ENCODE assay signal across 26 cellular contexts in the genomic region with DNA sequence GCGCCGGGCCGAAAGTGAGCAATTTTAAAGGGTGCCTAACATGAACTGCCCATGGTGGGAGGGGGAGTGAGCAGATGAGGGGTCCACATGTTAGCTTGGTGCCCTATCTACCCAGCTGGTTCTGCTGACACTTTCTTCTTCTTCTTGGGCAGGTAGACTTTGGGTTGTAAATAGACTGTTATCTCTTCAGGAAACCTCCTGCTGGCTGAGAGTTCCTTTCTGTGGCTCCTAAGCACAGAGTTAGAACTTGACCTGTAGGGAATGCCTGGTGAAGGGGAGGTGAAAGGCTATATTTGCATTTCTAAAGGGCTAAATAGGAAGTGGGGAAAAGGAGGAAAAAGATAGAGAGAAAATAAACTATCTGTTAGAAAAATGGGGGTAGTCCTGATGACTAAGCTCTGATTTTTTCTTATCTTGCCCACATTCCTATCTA.
DNase-seq lines count a peak whose midpoint lies in the region; ATAC-seq, FAIRE-seq and TF ChIP-seq lines count a peak whose summit lies in the region.
"Had no signal": no experiment of that assay in that cellular context is flagged by ENCODE, and none has a peak within 500 bp of the region (broad histone marks: within the 10 kb centered on the region; RNA-seq: fewer than 3 reads in every experiment).

No MANE protein-coding gene starts in this region.

- H3K9me3 ChIP-seq in IMR-90 (ENCODE audit: control insufficient read depth, insufficient read depth, low read length) (no peaks in the 10 kb centered on the region), endothelial cell of umbilical vein (replicated peaks; ENCODE audit: control insufficient read depth, insufficient read depth, low read length) (no peaks in the 10 kb centered on the region), pancreas (no peaks in the 10 kb centered on the region)
- H3K9me3 ChIP-seq: breast epithelium, esophagus squamous epithelium, spleen, thoracic aorta, vagina had no signal

- H4K8ac ChIP-seq in IMR-90 (ENCODE audit: low read depth in 2 of 2, low read length in 2 of 2), result no peak overlapping the region
- H4K8ac ChIP-seq in mesendoderm (ENCODE audit: low read depth, low read length), result no peak overlapping the region

- intact Hi-C loops in IMR-90 (cut with micrococcal nuclease) (no loop called here), endothelial cell of umbilical vein (cut with micrococcal nuclease) (no loop called here), pancreas (cut with DNase I) (no loop called here), Right ventricle myocardium superior (cut with DNase I) (no loop called here)

- in situ Hi-C loops in IMR-90 (cut with MboI; ENCODE audit: low sequenced_read_pairs), result no loop called here

- H2AK5ac ChIP-seq in IMR-90 (ENCODE audit: low read depth, low read length), result no peak overlapping the region
- no peak overlapping the region for H2AK5ac ChIP-seq in mesendoderm (ENCODE audit: low read length)

- H3K14ac ChIP-seq in IMR-90 (replicated peaks; ENCODE audit: low read depth, low read length), result no peak overlapping the region

- TF ChIP-seq POLR2A in IMR-90 (IDR thresholded peaks at IDR 0.05; ENCODE audit: low read depth, low read length) (no peak), endothelial cell of umbilical vein (IDR thresholded peaks at IDR 0.05; ENCODE audit: low read depth, low read length) (no peak)

- POLR2A ChIA-PET in IMR-90 (lab: Charles Lee; ENCODE audit: unreplicated experiment), result interaction anchor here (0.7 kb wide), 1 partner anchor 505 kb away, joined by 3 read pairs; no protein-coding TSS in a partner anchor
- POLR2A ChIA-PET in endothelial cell of umbilical vein (lab: Charles Lee), result no interaction called here

- TF ChIP-seq CTCF in IMR-90 (conservative IDR thresholded peaks at IDR 0.05; ENCODE audit: low read depth, low read length) (no peak), endothelial cell of umbilical vein (IDR thresholded peaks at IDR 0.05; ENCODE audit: extremely low read depth in 1 of 2, insufficient read depth in 1 of 2, low read depth in 1 of 2, low read length in 2 of 2) (no peak), pancreas (IDR thresholded peaks at IDR 0.05) (no peak)

- no peak overlapping the region for H4K91ac ChIP-seq in IMR-90 (ENCODE audit: insufficient read depth, low read depth, low read length)

- peaks cover 3% of the 10 kb centered on the region; the same call in 1 of the 2 replicates for H3K9me1 ChIP-seq in IMR-90 (ENCODE audit: insufficient read depth, low read length)
- no peaks in the 10 kb centered on the region for H3K9me1 ChIP-seq in endothelial cell of umbilical vein (replicated peaks; ENCODE audit: control insufficient read depth, extremely low read depth, insufficient read depth, low read length)

- H3K18ac ChIP-seq in IMR-90 (ENCODE audit: low read depth, low read length), result no peak overlapping the region
- no peak overlapping the region for H3K18ac ChIP-seq in mesendoderm (ENCODE audit: low read length)

- no CpG with 5 or more reads among the region's 3 CpGs for WGBS in IMR-90 (ENCODE audit: extremely low coverage in 2 of 2, insufficient read length in 1 of 2), 2 experiments
- WGBS in mesendoderm (ENCODE audit: extremely low coverage, insufficient coverage, low lambda C conversion rate), result no CpG with 5 or more reads among the region's 3 CpGs
- 83 to 85% methylated on average over 3 of the region's 3 CpGs for WGBS in pancreas, 2 donors

- CTCF ChIA-PET in IMR-90 (lab: Yijun Ruan, JAX) (no interaction called here), endothelial cell of umbilical vein (lab: Charles Lee) (interaction anchor here (1.2 to 2.2 kb wide), 3 partner anchors 12 to 73 kb away, joined by 3 to 5 read pairs (median 4); no protein-coding TSS in a partner anchor)

- no peak overlapping the region for H3K4me3 ChIP-seq in IMR-90 (ENCODE audit: insufficient read depth, low read depth, low read length)
- no peak overlapping the region for H3K4me3 ChIP-seq in endothelial cell of umbilical vein (replicated peaks in 1 of 3; ENCODE audit: insufficient read depth in 1 of 3, low read depth in 1 of 3, low read length in 3 of 3)
- H3K4me3 ChIP-seq in mesendoderm (ENCODE audit: low read length), result no peak overlapping the region
- H3K4me3 ChIP-seq in pancreas, result no peak overlapping the region
- H3K4me3 ChIP-seq: breast epithelium, esophagus squamous epithelium, spleen, thoracic aorta, vagina had no signal

- H3K56ac ChIP-seq in IMR-90 (ENCODE audit: extremely low read depth, insufficient read depth, low read length) (no peak overlapping the region), mesendoderm (ENCODE audit: low read length) (peak overlapping the region; percentile 22)

- no peaks in the 10 kb centered on the region for H3K27me3 ChIP-seq in IMR-90 (ENCODE audit: control insufficient read depth, insufficient read depth, low read length)
- H3K27me3 ChIP-seq in endothelial cell of umbilical vein (ENCODE audit: control insufficient read depth in 2 of 2, insufficient read depth in 2 of 2, low read length in 2 of 2), result no peaks in the 10 kb centered on the region
- no peaks in the 10 kb centered on the region for H3K27me3 ChIP-seq in mesendoderm (ENCODE audit: insufficient read depth, low read length, poor library complexity)
- no peaks in the 10 kb centered on the region for H3K27me3 ChIP-seq in pancreas
- H3K27me3 ChIP-seq: breast epithelium, esophagus squamous epithelium, vagina had no signal

- H3K36me3 ChIP-seq in IMR-90 (ENCODE audit: control insufficient read depth, insufficient read depth, low read length) (no peaks in the 10 kb centered on the region), endothelial cell of umbilical vein (ENCODE audit: control insufficient read depth in 2 of 2, extremely low read depth in 1 of 2, insufficient read depth in 2 of 2, low read length in 2 of 2) (no peaks in the 10 kb centered on the region), mesendoderm (ENCODE audit: control insufficient read depth, insufficient read depth, low read length) (no peaks in the 10 kb centered on the region), pancreas (no peaks in the 10 kb centered on the region)
- H3K36me3 ChIP-seq: breast epithelium, esophagus squamous epithelium, spleen, thoracic aorta, vagina had no signal

- H2BK120ac ChIP-seq in IMR-90 (ENCODE audit: low read depth, low read length) (no peak overlapping the region), mesendoderm (ENCODE audit: low read depth, low read length) (no peak overlapping the region)

- BruUV-seq in IMR-90 (replicated peaks; lab: Mats Ljungman, UMichigan) (no TSS peak), endothelial cell of umbilical vein (replicated peaks; lab: Mats Ljungman, UMichigan) (no TSS peak)

- H3K79me2 ChIP-seq in endothelial cell of umbilical vein (ENCODE audit: control insufficient read depth, insufficient read depth, low read length) (no peaks in the 10 kb centered on the region), mesendoderm (ENCODE audit: control insufficient read depth, insufficient read depth, low read length) (no peaks in the 10 kb centered on the region)

- no peak for FAIRE-seq in endothelial cell of umbilical vein (lab: Jason Lieb, UNC)
- no peak for FAIRE-seq in pancreas (lab: Jason Lieb, UNC)
- FAIRE-seq: colon, frontal cortex had no signal

- ATAC-seq in IMR-90 (ENCODE audit: low read depth) (peak; percentile 24; the same call in 1 of the 2 replicates), pancreas (no peak), GM18861 (IDR thresholded peaks at IDR 0.05; ENCODE audit: unreplicated experiment) (no peak), Right ventricle myocardium superior (ENCODE audit: poor library complexity) (no peak)
- ATAC-seq: activated T-cell treated with anti-CD3 and anti-CD28 coated beads, Interleukin-2, amount 50 U/mL, for 4 hours; effector memory CD8-positive, alpha-beta T cell; stimulated activated effector memory CD8-positive, alpha-beta T cell treated with anti-CD3 and anti-CD28 coated beads, Interleukin-12 subunit alpha, Interleukin-12 subunit beta, amount 100 ng/mL, for 72 hours had no signal

- H4K5ac ChIP-seq in IMR-90 (ENCODE audit: low read depth, low read length), result no peak overlapping the region
- no peak overlapping the region for H4K5ac ChIP-seq in mesendoderm (ENCODE audit: low read length)

- H3K79me1 ChIP-seq in IMR-90 (ENCODE audit: low read depth in 1 of 2, low read length in 2 of 2), result no peaks in the 10 kb centered on the region
- H3K79me1 ChIP-seq in mesendoderm (ENCODE audit: low read length), result no peaks in the 10 kb centered on the region

- H3K4me1 ChIP-seq in IMR-90 (ENCODE audit: control insufficient read depth, insufficient read depth, low read length) (no peaks in the 10 kb centered on the region), endothelial cell of umbilical vein (ENCODE audit: control insufficient read depth, extremely low read depth, insufficient read depth, low read length) (no peaks in the 10 kb centered on the region), mesendoderm (ENCODE audit: control insufficient read depth, low read depth, low read length) (peaks cover 2% of the 10 kb centered on the region), pancreas (no peaks in the 10 kb centered on the region)
- H3K4me1 ChIP-seq: breast epithelium, esophagus squamous epithelium, spleen, vagina had no signal

- no peak overlapping the region for H2BK5ac ChIP-seq in IMR-90 (ENCODE audit: low read depth, low read length, poor library complexity, severe bottlenecking)
- H2BK5ac ChIP-seq in mesendoderm (ENCODE audit: low read length), result no peak overlapping the region

- H2BK20ac ChIP-seq in IMR-90 (ENCODE audit: low read depth, low read length), result no peak overlapping the region

- H2AFZ ChIP-seq in IMR-90 (replicated peaks; ENCODE audit: low read length, poor library complexity) (peak overlapping the region; percentile 23), endothelial cell of umbilical vein (ENCODE audit: low read depth, low read length) (peak overlapping the region; percentile 17)

- no peak for TF ChIP-seq RAD21 in IMR-90 (IDR thresholded peaks at IDR 0.05; ENCODE audit: low read length)

- H3K9ac ChIP-seq in IMR-90 (ENCODE audit: low read depth, low read length), result no peak overlapping the region
- no peak overlapping the region for H3K9ac ChIP-seq in endothelial cell of umbilical vein (replicated peaks; ENCODE audit: extremely low read depth, insufficient read depth, low read length)
- H3K9ac ChIP-seq in mesendoderm (ENCODE audit: low read length), result no peak overlapping the region

- H3K23ac ChIP-seq in IMR-90 (ENCODE audit: low read depth, low read length) (no peak overlapping the region), mesendoderm (ENCODE audit: low read length) (no peak overlapping the region)

- H3K4ac ChIP-seq in IMR-90 (ENCODE audit: low read depth, low read length), result no peak overlapping the region; the same call in 1 of the 2 replicates
- H3K4ac ChIP-seq in mesendoderm (ENCODE audit: low read depth, low read length), result no peak overlapping the region

- DNase-seq in EL (peak; percentile 12), IMR-90 (no peak), endothelial cell of umbilical vein (ENCODE audit: low read depth, low spot score) (peak; percentile 10), mesendoderm (peak; percentile 97), pancreas (no peak), Right ventricle myocardium superior (no peak)
- DNase-seq in activated T-cell treated with anti-CD3 and anti-CD28 coated beads, Interleukin-2, amount 50 U/mL, for 1 hour, result no peak
- DNase-seq: activated T-cell treated with anti-CD3 and anti-CD28 coated beads, Interleukin-2, amount 50 U/mL, for 4 hours; effector memory CD8-positive, alpha-beta T cell; esophagus squamous epithelium; Karpas-422; NCI-H2171 treated with DMSO at 0.1 percent for 48 hours; NCI-H524 treated with DMSO at 0.1 percent for 48 hours; NK-92 treated with Interleukin-12 subunit alpha and Interleukin-12 subunit beta, amount 100 ng/mL, for 24 hours; nucleus accumbens; spleen; stimulated activated CD4-positive, alpha-beta T cell treated with anti-CD3 and anti-CD28 coated beads, Interleukin-2, amount 100 ng/mL, for 48 hours; T-helper 1 cell had no signal

- no peak overlapping the region for H3K27ac ChIP-seq in IMR-90 (ENCODE audit: insufficient read depth, low read length)
- H3K27ac ChIP-seq in endothelial cell of umbilical vein (ENCODE audit: insufficient read depth, low read depth, low read length), result no peak overlapping the region
- peak overlapping the region; percentile 55 for H3K27ac ChIP-seq in mesendoderm (ENCODE audit: low read depth, low read length)
- H3K27ac ChIP-seq in pancreas, result no peak overlapping the region
- H3K27ac ChIP-seq: breast epithelium, C4-2B, esophagus squamous epithelium, spleen, thoracic aorta, vagina had no signal

- H2BK15ac ChIP-seq in IMR-90 (ENCODE audit: low read depth, low read length), result no peak overlapping the region
- H2BK15ac ChIP-seq in mesendoderm (replicated peaks; ENCODE audit: low read depth), result no peak overlapping the region

- dilution Hi-C loops in IMR-90 (cut with HindIII; ENCODE audit: low sequenced_read_pairs, unreplicated experiment), result no loop called here
- dilution Hi-C loops in endothelial cell of umbilical vein (cut with MboI; ENCODE audit: extremely low pct_ligation_motif_present, low sequenced_read_pairs), result no loop called here

- H3K4me2 ChIP-seq in IMR-90 (ENCODE audit: low read depth, low read length) (no peak overlapping the region), endothelial cell of umbilical vein (ENCODE audit: insufficient read depth, low read length) (no peak overlapping the region), mesendoderm (ENCODE audit: low read length) (no peak overlapping the region)

- H4K20me1 ChIP-seq in IMR-90 (ENCODE audit: insufficient read depth, low read length) (no peaks in the 10 kb centered on the region), endothelial cell of umbilical vein (replicated peaks; ENCODE audit: control insufficient read depth, extremely low read depth, insufficient read depth, low read length) (no peaks in the 10 kb centered on the region)

- peak overlapping the region; percentile 45 for H2AK9ac ChIP-seq in IMR-90 (replicated peaks; ENCODE audit: low read depth, low read length, poor library complexity)

Comparison
In these comparisons a context has a peak if more than half of its experiments do, and no peak if none do; other contexts are left out.
1. DNase-seq: peak in EL (single experiment), endothelial cell of umbilical vein (single experiment) and mesendoderm (single experiment); none in IMR-90 (single experiment), pancreas (0 of 6), activated T-cell treated with anti-CD3 and anti-CD28 coated beads, Interleukin-2, amount 50 U/mL, for 1 hour (single experiment) and Right ventricle myocardium superior (single experiment).